34 cellular contexts compared by ENCODE assay signal in genomic region chr20:52768649-52769048, GRCh38.
"Had no signal": no experiment of that assay in that cellular context is flagged by ENCODE, and none has a peak within 500 bp of the region (broad histone marks: within the 10 kb centered on the region; RNA-seq: fewer than 3 reads in every experiment).

No MANE protein-coding gene starts in this region.

- H3K4me2 ChIP-seq: PC-9 had no signal

- H3K4me3 ChIP-seq: ascending aorta, breast epithelium, MG63, PC-9, SJCRH30, SK-N-MC had no signal

- H3K27ac ChIP-seq: ascending aorta, breast epithelium, PC-9, RWPE1, SJCRH30, SK-N-MC had no signal

- FAIRE-seq: RCC 7860, TTC549 had no signal

- H3K36me3 ChIP-seq: ascending aorta, breast epithelium, MG63, SJCRH30 had no signal

- H3K9me3 ChIP-seq: ascending aorta, breast epithelium, MG63, SJCRH30 had no signal

- DNase-seq: activated CD4-positive, alpha-beta T cell treated with anti-CD3 and anti-CD28 coated beads, Interleukin-2, amount 10 ng/mL, durations not matched to agents 24 days and 14 days; activated CD4-positive, alpha-beta T cell treated with anti-CD3 and anti-CD28 coated beads, Interleukin-2, amount 50 U/mL, for 4 hours; activated CD8-positive, alpha-beta T cell treated with anti-CD3 and anti-CD28 coated beads for 36 hours; activated effector memory CD4-positive, alpha-beta T cell treated with anti-CD3 and anti-CD28 coated beads, Interleukin-2, amount 50 U/mL, for 16 hours; activated naive CD4-positive, alpha-beta T cell; activated naive CD4-positive, alpha-beta T cell treated with anti-CD3 and anti-CD28 coated beads, Interleukin-2, amount 50 U/mL, for 16 hours; activated naive CD8-positive, alpha-beta T cell treated with anti-CD3 and anti-CD28 coated beads for 36 hours; activated T-cell treated with anti-CD3 and anti-CD28 coated beads, Interleukin-2, amount 50 U/mL, for 1 hour; activated T-cell treated with anti-CD3 and anti-CD28 coated beads, Interleukin-2, amount 50 U/mL, for 72 hours; amniotic stem cell; caudate nucleus; Kasumi-1; KG1; MG63; NCI-H1092; NCI-H1436 treated with DMSO at 0.1 percent for 48 hours; NCI-H1694 treated with DMSO at 0.1 percent for 48 hours; NCI-H2029; NCI-H2107; NCI-H2171; NCI-H510A; NCI-H526; NCI-H748 treated with DMSO at 0.1 percent for 48 hours; PC-9; SHP77; SJCRH30; T1000 had no signal

- H2AFZ ChIP-seq: PC-9 had no signal

- ATAC-seq: activated CD8-positive, alpha-beta T cell treated with anti-CD3 and anti-CD28 coated beads for 36 hours; activated T-cell treated with anti-CD3 and anti-CD28 coated beads, Interleukin-2, amount 50 U/mL, for 72 hours; activated T-helper 17 cell treated with anti-CD3 and anti-CD28 coated beads, Interleukin-2, amount 50 U/mL, for 72 hours had no signal

- H3K4me1 ChIP-seq: ascending aorta, breast epithelium, SJCRH30 had no signal

- H3K27me3 ChIP-seq: ascending aorta, breast epithelium, MG63, SJCRH30 had no signal
